Comparison of ENCODE assay signal across 16 cellular contexts in genomic region chr11:124224618-124225423, GRCh38. TPM values are rescaled to one million over a fixed set of nuclear protein-coding genes. Genes with fewer than 3 reads are reported as not detected.
"Had no signal": no experiment of that assay in that cellular context is flagged by ENCODE, and none has a peak within 500 bp of the region (broad histone marks: within the 10 kb centered on the region; RNA-seq: fewer than 3 reads in every experiment).

No MANE protein-coding gene starts in this region.

RNA-seq across cellular contexts. Expression of gene OR8G1, which starts 16.1 kb away (rescaled TPM):
- total RNA-seq: activated CD4-positive, alpha-beta memory T cell treated with anti-CD3 and anti-CD28 coated beads for 36 hours; activated CD4-positive, alpha-beta T cell treated with anti-CD3 and anti-CD28 coated beads for 36 hours; activated CD8-positive, alpha-beta memory T cell treated with anti-CD3 and anti-CD28 coated beads, Interleukin-2, amount 10 ng/mL, durations not matched to agents 7 days and 5 days; activated naive CD4-positive, alpha-beta T cell treated with anti-CD3 and anti-CD28 coated beads for 36 hours; activated T-helper 2 cell treated with anti-CD3 and anti-CD28 coated beads, Interferon-gamma antibody, Interleukin-2, Interleukin-4, amounts not matched to agents 10 μg/mL and 5 μg/mL and 100 μg/mL, durations not matched to agents 14 hours and 24 hours and 36 hours; aorta; dermis blood vessel endothelial cell; fibroblast of lung; heart left ventricle; left cardiac atrium; lung; natural killer cell treated with Interleukin-12 subunit alpha and Interleukin-12 subunit beta and Interleukin-15 and Interleukin-18, amount 100 ng/mL, for 72 hours; occipital lobe; progenitor cell of endocrine pancreas; right atrium auricular region; thyroid gland had no signal

RNA-seq across cellular contexts. Expression of gene OR8G5, which starts 31.4 kb away (rescaled TPM):
- total RNA-seq: activated CD4-positive, alpha-beta memory T cell treated with anti-CD3 and anti-CD28 coated beads for 36 hours; activated CD4-positive, alpha-beta T cell treated with anti-CD3 and anti-CD28 coated beads for 36 hours; activated CD8-positive, alpha-beta memory T cell treated with anti-CD3 and anti-CD28 coated beads, Interleukin-2, amount 10 ng/mL, durations not matched to agents 7 days and 5 days; activated naive CD4-positive, alpha-beta T cell treated with anti-CD3 and anti-CD28 coated beads for 36 hours; activated T-helper 2 cell treated with anti-CD3 and anti-CD28 coated beads, Interferon-gamma antibody, Interleukin-2, Interleukin-4, amounts not matched to agents 10 μg/mL and 5 μg/mL and 100 μg/mL, durations not matched to agents 14 hours and 24 hours and 36 hours; aorta; dermis blood vessel endothelial cell; fibroblast of lung; heart left ventricle; left cardiac atrium; natural killer cell treated with Interleukin-12 subunit alpha and Interleukin-12 subunit beta and Interleukin-15 and Interleukin-18, amount 100 ng/mL, for 72 hours; progenitor cell of endocrine pancreas; right atrium auricular region; thyroid gland had no signal

RNA-seq across cellular contexts. Expression of gene OR10D3, which starts 41.7 kb away (rescaled TPM):
- total RNA-seq: activated CD4-positive, alpha-beta memory T cell treated with anti-CD3 and anti-CD28 coated beads for 36 hours; activated CD4-positive, alpha-beta T cell treated with anti-CD3 and anti-CD28 coated beads for 36 hours; activated CD8-positive, alpha-beta memory T cell treated with anti-CD3 and anti-CD28 coated beads, Interleukin-2, amount 10 ng/mL, durations not matched to agents 7 days and 5 days; activated naive CD4-positive, alpha-beta T cell treated with anti-CD3 and anti-CD28 coated beads for 36 hours; activated T-helper 2 cell treated with anti-CD3 and anti-CD28 coated beads, Interferon-gamma antibody, Interleukin-2, Interleukin-4, amounts not matched to agents 10 μg/mL and 5 μg/mL and 100 μg/mL, durations not matched to agents 14 hours and 24 hours and 36 hours; aorta; dermis blood vessel endothelial cell; fibroblast of lung; heart left ventricle; left cardiac atrium; lung; natural killer cell treated with Interleukin-12 subunit alpha and Interleukin-12 subunit beta and Interleukin-15 and Interleukin-18, amount 100 ng/mL, for 72 hours; occipital lobe; progenitor cell of endocrine pancreas; right atrium auricular region; thyroid gland had no signal
